15 cellular contexts compared by ENCODE assay signal in the genomic region with DNA sequence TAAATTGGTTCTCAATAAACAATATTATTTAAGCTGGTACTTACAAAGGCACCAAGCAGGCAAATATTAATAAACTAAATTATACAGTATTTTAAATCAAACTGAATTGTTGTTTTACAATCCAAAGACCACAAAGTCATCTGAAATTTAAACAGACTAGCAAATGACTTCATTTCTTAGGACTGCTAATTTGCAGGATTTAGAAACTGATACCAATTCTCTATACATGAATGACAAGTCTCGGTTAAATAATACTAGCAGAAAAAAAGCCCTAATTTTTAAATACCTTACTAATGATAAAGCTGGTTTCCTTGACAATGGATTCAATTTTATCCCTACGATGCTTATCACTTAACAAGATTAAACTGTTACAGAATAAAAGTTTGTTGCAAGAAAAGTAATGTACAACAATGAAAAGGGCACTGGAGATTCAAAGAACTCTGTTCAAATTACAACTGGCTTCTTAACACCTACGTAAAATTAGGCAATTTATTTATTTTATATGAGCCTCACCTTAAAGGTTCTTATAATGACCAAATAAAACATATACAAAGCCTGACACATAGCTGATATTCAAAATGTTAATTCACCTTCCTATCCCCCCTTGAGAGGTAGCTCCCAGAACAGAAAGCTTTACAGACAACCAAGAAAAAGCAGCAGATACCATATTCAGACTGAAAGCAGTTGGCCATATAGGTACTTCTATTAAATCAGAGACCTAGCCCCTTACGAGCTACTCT. TPM values are rescaled to one million over a fixed set of nuclear protein-coding genes. Genes with fewer than 3 reads are reported as not detected.
DNase-seq lines count a peak whose midpoint lies in the region; ATAC-seq, FAIRE-seq and TF ChIP-seq lines count a peak whose summit lies in the region.
"Had no signal": no experiment of that assay in that cellular context is flagged by ENCODE, and none has a peak within 500 bp of the region (broad histone marks: within the 10 kb centered on the region; RNA-seq: fewer than 3 reads in every experiment).

No MANE protein-coding gene starts in this region.

- intact Hi-C loops in activated CD4-positive, alpha-beta T cell treated with anti-CD3 and anti-CD28 coated beads, Interleukin-2, amount 10 ng/mL, durations not matched to agents 24 days and 14 days (cut with micrococcal nuclease), result loop anchor here (1.0 kb wide), 1 partner anchor 7 kb away; no protein-coding TSS in a partner anchor
- intact Hi-C loops in sciatic nerve (cut with DNase I), result no loop called here

- H3K4me3 ChIP-seq in H1 (ENCODE audit: extremely low read depth in 1 of 4, insufficient read depth in 2 of 4, low read depth in 3 of 4, low read length in 4 of 4), result no peak overlapping the region
- no peak overlapping the region for H3K4me3 ChIP-seq in effector memory CD4-positive, alpha-beta T cell (ENCODE audit: insufficient read depth, low read depth, low read length, poor library complexity, severe bottlenecking)
- H3K4me3 ChIP-seq: adrenal gland had no signal

- no peak overlapping the region for H3K9ac ChIP-seq in H1 (replicated peaks in 1 of 4; ENCODE audit: extremely low read depth in 1 of 4, low read depth in 3 of 4, low read length in 3 of 4)

- ATAC-seq in GM21360 (IDR thresholded peaks at IDR 0.05; ENCODE audit: unreplicated experiment) (peak; percentile 80), HG03196 (IDR thresholded peaks at IDR 0.05; ENCODE audit: unreplicated experiment) (peak; percentile 70), sciatic nerve (no peak), GM21447 (IDR thresholded peaks at IDR 0.05; ENCODE audit: unreplicated experiment) (no peak)
- ATAC-seq: left ventricle myocardium superior; stimulated activated memory B cell treated with anti-CD40 and anti-IgM and Interleukin-4, amounts not matched to agents 10 μg/mL and 1 μg/mL and 100 μg/mL, for 72 hours had no signal

- no peak overlapping the region for H4K91ac ChIP-seq in H1 (replicated peaks; ENCODE audit: insufficient read length, low read length)

- FAIRE-seq in H1 (lab: Jason Lieb, UNC), result peak; percentile 13

- H3K4ac ChIP-seq in H1 (replicated peaks; ENCODE audit: insufficient read length, low read depth, low read length), result no peak overlapping the region

- H2BK5ac ChIP-seq in H1 (ENCODE audit: low read depth, low read length), result no peak overlapping the region

- peaks cover 16% of the 10 kb centered on the region for H3K36me3 Mint-ChIP-seq in activated CD4-positive, alpha-beta T cell treated with anti-CD3 and anti-CD28 coated beads, Interleukin-2, amount 10 ng/mL, durations not matched to agents 24 days and 14 days (ENCODE audit: low read depth)

- 82% methylated on average over 4 of the region's 4 CpGs; no CpG with 5 or more reads in 1 of the 2 experiments for WGBS in H1 (ENCODE audit: extremely low coverage in 1 of 2, insufficient coverage in 1 of 2, insufficient read length in 1 of 2, insufficient replicate concordance in 2 of 2, low coverage in 1 of 2, low lambda C conversion rate in 2 of 2, missing lambda C conversion rate in 1 of 2), 2 experiments

- peaks cover 40% of the 10 kb centered on the region for H3K4me1 Mint-ChIP-seq in activated CD4-positive, alpha-beta T cell treated with anti-CD3 and anti-CD28 coated beads, Interleukin-2, amount 10 ng/mL, durations not matched to agents 24 days and 14 days

- no peak overlapping the region for H2BK20ac ChIP-seq in H1 (ENCODE audit: low read length)

- H3K18ac ChIP-seq in H1 (ENCODE audit: extremely low read depth, low read length), result no peak overlapping the region

- peak overlapping the region; percentile 6 for H3K4me3 Mint-ChIP-seq in activated CD4-positive, alpha-beta T cell treated with anti-CD3 and anti-CD28 coated beads, Interleukin-2, amount 10 ng/mL, durations not matched to agents 24 days and 14 days
- H3K4me3 Mint-ChIP-seq: stimulated activated memory B cell treated with anti-CD40 and anti-IgM and Interleukin-4, amounts not matched to agents 10 μg/mL and 1 μg/mL and 100 μg/mL, for 72 hours had no signal

- H2AK5ac ChIP-seq in H1 (ENCODE audit: low read depth, low read length), result no peak overlapping the region

- no peak overlapping the region for H3K27ac ChIP-seq in H1 (ENCODE audit: low read depth, low read length)
- H3K27ac ChIP-seq in effector memory CD4-positive, alpha-beta T cell (ENCODE audit: insufficient read depth, low read length, poor library complexity, severe bottlenecking), result no peak overlapping the region
- H3K27ac ChIP-seq: adrenal gland, WERI-Rb-1 had no signal

- H2BK12ac ChIP-seq in H1 (ENCODE audit: low read depth, low read length), result no peak overlapping the region

- TF ChIP-seq RAD21 in H1 (IDR thresholded peaks at IDR 0.05 in 1 of 2, conservative IDR thresholded peaks at IDR 0.05 in 1 of 2; ENCODE audit: low read depth in 2 of 2, low read length in 2 of 2), result no peak

- POLR2A ChIA-PET in H1 (lab: Charles Lee; ENCODE audit: partially characterized antibody), result no interaction called here

- H4K8ac ChIP-seq in H1 (ENCODE audit: extremely low read depth, insufficient read depth, low read length), result no peak overlapping the region

- H3K27ac Mint-ChIP-seq in activated CD4-positive, alpha-beta T cell treated with anti-CD3 and anti-CD28 coated beads, Interleukin-2, amount 10 ng/mL, durations not matched to agents 24 days and 14 days, result peak overlapping the region; percentile 30
- H3K27ac Mint-ChIP-seq: stimulated activated memory B cell treated with anti-CD40 and anti-IgM and Interleukin-4, amounts not matched to agents 10 μg/mL and 1 μg/mL and 100 μg/mL, for 72 hours had no signal

- H2BK15ac ChIP-seq in H1 (ENCODE audit: low read length), result no peak overlapping the region

- CTCF ChIA-PET in H1 (lab: Charles Lee; ENCODE audit: partially characterized antibody), result interaction anchor here (1.4 to 1.5 kb wide), 2 partner anchors 18 to 31 kb away, joined by 5 read pairs; no protein-coding TSS in a partner anchor

- H3K9me3 Mint-ChIP-seq in activated CD4-positive, alpha-beta T cell treated with anti-CD3 and anti-CD28 coated beads, Interleukin-2, amount 10 ng/mL, durations not matched to agents 24 days and 14 days, result no peaks in the 10 kb centered on the region
- H3K9me3 Mint-ChIP-seq: stimulated activated memory B cell treated with anti-CD40 and anti-IgM and Interleukin-4, amounts not matched to agents 10 μg/mL and 1 μg/mL and 100 μg/mL, for 72 hours had no signal

- H3K79me2 ChIP-seq in H1 (ENCODE audit: control insufficient read depth in 1 of 2, insufficient read depth in 2 of 2, low read length in 2 of 2), result peaks cover 0 to 10% of the 10 kb centered on the region in 2 experiments; a peak in 2 of 4 replicates

- H3K23me2 ChIP-seq in H1 (ENCODE audit: low read depth, low read length), result no peaks in the 10 kb centered on the region

- no peak overlapping the region for H4K5ac ChIP-seq in H1 (ENCODE audit: insufficient read length, low read depth, low read length)

- H3K4me1 ChIP-seq in H1 (replicated peaks in 1 of 4; ENCODE audit: control insufficient read depth in 3 of 4, insufficient read depth in 4 of 4, low read length in 3 of 4), result peaks cover 0 to 5% (median under 1%) of the 10 kb centered on the region in 4 experiments; a peak in 2 of 7 replicates
- peaks cover 4% of the 10 kb centered on the region for H3K4me1 ChIP-seq in effector memory CD4-positive, alpha-beta T cell (ENCODE audit: control insufficient read depth, insufficient read depth, low read length, poor library complexity, severe bottlenecking)
- H3K4me1 ChIP-seq: adrenal gland had no signal

- TF ChIP-seq POLR2A in H1 (IDR thresholded peaks at IDR 0.05; ENCODE audit: control extremely low read depth in 1 of 2, low read depth in 2 of 2, low read length in 2 of 2), result no peak

- no peak overlapping the region for H3K56ac ChIP-seq in H1 (replicated peaks; ENCODE audit: insufficient read length, low read depth, low read length)

- no peaks in the 10 kb centered on the region for H3K27me3 ChIP-seq in H1 (replicated peaks in 1 of 4; ENCODE audit: control insufficient read depth in 3 of 4, extremely low read depth in 1 of 4, insufficient read depth in 3 of 4, low read length in 3 of 4)
- no peaks in the 10 kb centered on the region for H3K27me3 ChIP-seq in effector memory CD4-positive, alpha-beta T cell (replicated peaks; ENCODE audit: control insufficient read depth, insufficient read depth, low read length, poor library complexity, severe bottlenecking)
- H3K27me3 ChIP-seq: adrenal gland had no signal

- no peak overlapping the region for H3K14ac ChIP-seq in H1 (ENCODE audit: insufficient read length)

- TF ChIP-seq EP300 in H1 (IDR thresholded peaks at IDR 0.05; ENCODE audit: borderline replicate concordance in 1 of 2, low read depth in 2 of 2, low read length in 2 of 2), result no peak

- H3K79me1 ChIP-seq in H1 (ENCODE audit: low read depth, low read length), result no peaks in the 10 kb centered on the region

- H2BK120ac ChIP-seq in H1 (replicated peaks; ENCODE audit: low read depth, low read length), result no peak overlapping the region

- no peaks in the 10 kb centered on the region for H3K36me3 ChIP-seq in H1 (ENCODE audit: control insufficient read depth in 2 of 4, insufficient read depth in 4 of 4, low read length in 3 of 4)
- no peaks in the 10 kb centered on the region for H3K36me3 ChIP-seq in effector memory CD4-positive, alpha-beta T cell (ENCODE audit: control insufficient read depth, insufficient read depth, low read length)
- H3K36me3 ChIP-seq: adrenal gland, WERI-Rb-1 had no signal

- no peak overlapping the region for H3K4me2 ChIP-seq in H1 (ENCODE audit: insufficient read depth in 1 of 2, low read depth in 2 of 2, low read length in 2 of 2)

- H3K9me3 ChIP-seq in H1 (ENCODE audit: insufficient read depth in 2 of 2, low read depth in 1 of 2, low read length in 1 of 2), result no peaks in the 10 kb centered on the region
- H3K9me3 ChIP-seq in effector memory CD4-positive, alpha-beta T cell (ENCODE audit: control insufficient read depth, low read length), result no peaks in the 10 kb centered on the region
- H3K9me3 ChIP-seq: adrenal gland had no signal

- no peak for TF ChIP-seq CTCF in H1 (IDR thresholded peaks at IDR 0.05; ENCODE audit: control extremely low read depth in 1 of 3, insufficient read depth in 1 of 3, low read depth in 1 of 3, low read length in 3 of 3)

- H4K20me1 ChIP-seq in H1 (replicated peaks in 1 of 2; ENCODE audit: control insufficient read depth in 1 of 2, insufficient read depth in 2 of 2, low read length in 2 of 2), result no peaks in the 10 kb centered on the region

- no peak overlapping the region for H3K23ac ChIP-seq in H1 (ENCODE audit: insufficient read length)

- no peaks in the 10 kb centered on the region for H3K27me3 Mint-ChIP-seq in activated CD4-positive, alpha-beta T cell treated with anti-CD3 and anti-CD28 coated beads, Interleukin-2, amount 10 ng/mL, durations not matched to agents 24 days and 14 days
- H3K27me3 Mint-ChIP-seq: stimulated activated memory B cell treated with anti-CD40 and anti-IgM and Interleukin-4, amounts not matched to agents 10 μg/mL and 1 μg/mL and 100 μg/mL, for 72 hours had no signal

- no peak for DNase-seq in activated CD4-positive, alpha-beta T cell treated with anti-CD3 and anti-CD28 coated beads, Interleukin-2, amount 10 ng/mL, durations not matched to agents 24 days and 14 days
- no peak for DNase-seq in activated CD4-positive, alpha-beta T cell treated with anti-CD3 and anti-CD28 coated beads, Interleukin-2, amount 50 U/mL, for 48 hours
- DNase-seq in H1 (ENCODE audit: low read depth in 1 of 2, low spot score in 2 of 2), result no peak
- DNase-seq in effector memory CD4-positive, alpha-beta T cell, result no peak
- DNase-seq in sciatic nerve (ENCODE audit: low spot score), result no peak
- DNase-seq: ACHN, adrenal gland, DMS79, left ventricle myocardium superior, RPMI8226, WERI-Rb-1 had no signal

- H2AFZ ChIP-seq in H1 (ENCODE audit: low read length), result no peak overlapping the region

RNA-seq across cellular contexts. Expression of a gene that starts 33.1 kb away (rescaled TPM):
- total RNA-seq in activated CD4-positive, alpha-beta T cell treated with anti-CD3 and anti-CD28 coated beads, Interleukin-2, amount 10 ng/mL, durations not matched to agents 24 days and 14 days, result 94.4 and 104 TPM in 2 replicates
- 96.2 and 97.1 TPM in 2 replicates for total RNA-seq in H1 (2021; fragmentation: NEBNext Ultra II Directional; extraction: Animal tissue kit (Norgen Biotek cat#: 25700))
- polyA plus RNA-seq in H1 (2011; rRNA removed), result 18.7 and 28.1 TPM in 2 replicates
- polyA plus RNA-seq in H1 (2011; cell fraction: cytosol; rRNA removed), result 42.2 TPM
- 17.3 TPM for polyA plus RNA-seq in H1 (2011; cell fraction: nucleus; rRNA removed)
- polyA plus RNA-seq in H1 (2012, experiment 1 of 2), result 71.3 to 94.0 TPM (median 77.4 TPM) in 4 replicates
- 5.4 TPM for polyA plus RNA-seq in H1 (2012, experiment 2 of 2)
- polyA plus RNA-seq in H1 (2013, experiment 1 of 2), result 50.0 TPM
- polyA plus RNA-seq in H1 (2013, experiment 2 of 2), result 49.0 TPM
- polyA minus RNA-seq in H1 (2011; rRNA and poly(A)+ RNA removed), result 74.1 and 113 TPM in 2 replicates
- 62.8 TPM for polyA minus RNA-seq in H1 (2011; cell fraction: cytosol; rRNA and poly(A)+ RNA removed)
- 66.3 TPM for polyA minus RNA-seq in H1 (2011; cell fraction: nucleus; rRNA and poly(A)+ RNA removed)
- 83.0 TPM for total RNA-seq in sciatic nerve

Comparison
In these comparisons a context has a peak if more than half of its experiments do, and no peak if none do; other contexts are left out.
1. ATAC-seq: peak in GM21360 (single experiment) and HG03196 (single experiment); none in sciatic nerve (single experiment) and GM21447 (single experiment).